Comparison of ENCODE assay signal across 16 cellular contexts in genomic region chr3:52015431-52016256, GRCh38. TPM values are rescaled to one million over a fixed set of nuclear protein-coding genes. Genes with fewer than 3 reads are reported as not detected.
DNase-seq lines count a peak whose midpoint lies in the region; ATAC-seq and TF ChIP-seq lines count a peak whose summit lies in the region.
"Had no signal": no experiment of that assay in that cellular context is flagged by ENCODE, and none has a peak within 500 bp of the region (broad histone marks: within the 10 kb centered on the region; RNA-seq: fewer than 3 reads in every experiment).

No MANE protein-coding gene starts in this region.

- no peaks in the 10 kb centered on the region for H3K9me3 ChIP-seq in BLaER1 treated with 17β-estradiol and CSF1 and Interleukin-3, amounts not matched to agents 10 nM and 100 nM (replicated peaks in 1 of 11)
- H3K9me3 ChIP-seq: pancreas had no signal

- H4K20me1 ChIP-seq in BLaER1 treated with 17β-estradiol and CSF1 and Interleukin-3, amounts not matched to agents 10 nM and 100 nM: no peaks in the 10 kb centered on the region

- 0 out of 22 replicates have a peak overlapping the region, but pooled peaks of 2 of the 11 experiments have one; percentile 15 to 37 for H3K9ac ChIP-seq in BLaER1 treated with 17β-estradiol and CSF1 and Interleukin-3, amounts not matched to agents 10 nM and 100 nM

- peak overlapping the region; percentile 35 to 98 (median 62) for H3K4me2 ChIP-seq in BLaER1 treated with 17β-estradiol and CSF1 and Interleukin-3, amounts not matched to agents 10 nM and 100 nM

- H3K36me3 ChIP-seq in BLaER1 treated with 17β-estradiol and CSF1 and Interleukin-3, amounts not matched to agents 10 nM and 100 nM: no peaks in the 10 kb centered on the region
- H3K36me3 ChIP-seq: pancreas had no signal

- H3K4me3 Mint-ChIP-seq in brain: no peak overlapping the region
- H3K4me3 Mint-ChIP-seq in activated naive CD8-positive, alpha-beta T cell treated with anti-CD3 and anti-CD28 coated beads, Interleukin-2, amount 50 U/mL, for 24 hours: no peak overlapping the region

- H3K36me3 Mint-ChIP-seq in brain: no peaks in the 10 kb centered on the region
- no peaks in the 10 kb centered on the region for H3K36me3 Mint-ChIP-seq in activated naive CD8-positive, alpha-beta T cell treated with anti-CD3 and anti-CD28 coated beads, Interleukin-2, amount 50 U/mL, for 24 hours (ENCODE audit: low read depth)

- ATAC-seq in HG02759 (IDR thresholded peaks at IDR 0.05; ENCODE audit: unreplicated experiment): no peak
- ATAC-seq in activated naive CD8-positive, alpha-beta T cell treated with anti-CD3 and anti-CD28 coated beads, Interleukin-2, amount 50 U/mL, for 24 hours: no peak
- ATAC-seq: left ventricle myocardium superior had no signal

- H3K4me1 Mint-ChIP-seq in brain: peaks cover 12% of the 10 kb centered on the region
- no peaks in the 10 kb centered on the region for H3K4me1 Mint-ChIP-seq in activated naive CD8-positive, alpha-beta T cell treated with anti-CD3 and anti-CD28 coated beads, Interleukin-2, amount 50 U/mL, for 24 hours

- no peak overlapping the region for H3K27ac ChIP-seq in BLaER1 treated with 17β-estradiol and CSF1 and Interleukin-3, amounts not matched to agents 10 nM and 100 nM
- H3K27ac ChIP-seq: pancreas had no signal

- DNase-seq in NCI-H1417 treated with DMSO at 0.1 percent for 48 hours (lab: John Stamatoyannopoulos, UW) (peak; percentile 25), NCI-H82 treated with DMSO at 0.1 percent for 48 hours (lab: John Stamatoyannopoulos, UW; ENCODE audit: unreplicated experiment) (no peak)
- DNase-seq in activated naive CD8-positive, alpha-beta T cell treated with anti-CD3 and anti-CD28 coated beads, Interleukin-2, amount 50 U/mL, for 24 hours: no peak
- DNase-seq: activated CD8-positive, alpha-beta memory T cell treated with anti-CD3 and anti-CD28 coated beads, Interleukin-2, amount 50 U/mL, for 4 hours; cortex of kidney; EL; foreskin melanocyte; left ventricle myocardium superior; MM.1S; NCI-H226; pancreas; small intestine; T-helper 9 cell had no signal

- H3K4me3 ChIP-seq in BLaER1 treated with 17β-estradiol and CSF1 and Interleukin-3, amounts not matched to agents 10 nM and 100 nM: no peak overlapping the region
- H3K4me3 ChIP-seq: pancreas had no signal

- peaks cover 39 to 76% (median 71%) of the 10 kb centered on the region in 10 experiments for H3K4me1 ChIP-seq in BLaER1 treated with 17β-estradiol and CSF1 and Interleukin-3, amounts not matched to agents 10 nM and 100 nM
- H3K4me1 ChIP-seq: pancreas had no signal

- TF ChIP-seq CTCF in brain (conservative IDR thresholded peaks at IDR 0.05): no peak

- H3K27me3 ChIP-seq in BLaER1 treated with 17β-estradiol and CSF1 and Interleukin-3, amounts not matched to agents 10 nM and 100 nM: peaks cover 0 to 3% (median 0%) of the 10 kb centered on the region in 11 experiments; a peak in 1 of 22 replicates
- H3K27me3 ChIP-seq: pancreas had no signal

- H3K27ac Mint-ChIP-seq in brain: peak overlapping the region in 3 of 5 experiments; percentile 71 to 92 (median 85)
- H3K27ac Mint-ChIP-seq in activated naive CD8-positive, alpha-beta T cell treated with anti-CD3 and anti-CD28 coated beads, Interleukin-2, amount 50 U/mL, for 24 hours: no peak overlapping the region

- peaks cover 4% of the 10 kb centered on the region for H3K27me3 Mint-ChIP-seq in brain
- H3K27me3 Mint-ChIP-seq in activated naive CD8-positive, alpha-beta T cell treated with anti-CD3 and anti-CD28 coated beads, Interleukin-2, amount 50 U/mL, for 24 hours: no peaks in the 10 kb centered on the region

- H3K9me3 Mint-ChIP-seq in brain: peaks cover 0 to 2% (median 0%) of the 10 kb centered on the region in 5 experiments
- no peaks in the 10 kb centered on the region for H3K9me3 Mint-ChIP-seq in activated naive CD8-positive, alpha-beta T cell treated with anti-CD3 and anti-CD28 coated beads, Interleukin-2, amount 50 U/mL, for 24 hours

RNA-seq across cellular contexts. Expression of gene RPL29, which starts 19.9 kb away (rescaled TPM):
- polyA plus RNA-seq in brain (ENCODE audit: insufficient read depth, low read depth, low replicate concordance): 1,543 TPM

RNA-seq across cellular contexts. Expression of gene ACY1, which starts 32.3 kb away (rescaled TPM):
- 11.5 TPM for polyA plus RNA-seq in brain (ENCODE audit: insufficient read depth, low read depth, low replicate concordance)

RNA-seq across cellular contexts. Expression of gene DUSP7, which starts 40.7 kb away (rescaled TPM):
- polyA plus RNA-seq in brain (ENCODE audit: insufficient read depth, low read depth, low replicate concordance): 15.2 TPM

RNA-seq across cellular contexts. Expression of gene ABHD14A, which starts 40.8 kb away (rescaled TPM):
- polyA plus RNA-seq in brain (ENCODE audit: insufficient read depth, low read depth, low replicate concordance): 70.3 TPM

RNA-seq across cellular contexts. Expression of gene ABHD14B, which starts 41.8 kb away (rescaled TPM):
- 39.3 TPM for polyA plus RNA-seq in brain (ENCODE audit: insufficient read depth, low read depth, low replicate concordance)
